In genomic region chr14:73720636-73721035, GRCh38 we compare ENCODE assay signal across 27 cellular contexts. TPM values are rescaled to one million over a fixed set of nuclear protein-coding genes. Genes with fewer than 3 reads are reported as not detected.
A peak's percentile ranks its signal among the peaks of the same experiment; 100 is the strongest.
DNase-seq lines count a peak whose midpoint lies in the region; ATAC-seq lines count a peak whose summit lies in the region.
"Had no signal": no experiment of that assay in that cellular context is flagged by ENCODE, and none has a peak within 500 bp of the region (broad histone marks: within the 10 kb centered on the region; RNA-seq: fewer than 3 reads in every experiment).

No MANE protein-coding gene starts in this region.

- H3K27ac Mint-ChIP-seq in activated T-cell treated with anti-CD3 and anti-CD28 coated beads, Interleukin-2, amount 50 U/mL, for 24 hours = peak overlapping the region; percentile 56

- H3K4me1 ChIP-seq in HUES64 (ENCODE audit: insufficient read depth, low read length) = peaks cover 43% of the 10 kb centered on the region
- H3K4me1 ChIP-seq in stomach smooth muscle (ENCODE audit: control insufficient read depth, insufficient read depth, low read length) = peaks cover 70% of the 10 kb centered on the region

- H3K9me3 ChIP-seq in HUES64 (ENCODE audit: insufficient read depth, low read depth, low read length) = no peaks in the 10 kb centered on the region
- no peaks in the 10 kb centered on the region for H3K9me3 ChIP-seq in stomach smooth muscle (ENCODE audit: control insufficient read depth in 2 of 2, low read length in 2 of 2)
- H3K9me3 ChIP-seq: ascending aorta, BE2C, colonic mucosa, heart left ventricle, neutrophil, prostate gland had no signal

- H3K4me3 Mint-ChIP-seq in activated T-cell treated with anti-CD3 and anti-CD28 coated beads, Interleukin-2, amount 50 U/mL, for 24 hours = no peak overlapping the region
- H3K4me3 Mint-ChIP-seq: activated naive CD8-positive, alpha-beta T cell; activated T-helper 17 cell treated with anti-CD3 and anti-CD28 coated beads, Interleukin-2, amount 50 U/mL, for 72 hours; memory B cell had no signal

- no peaks in the 10 kb centered on the region for H3K27me3 Mint-ChIP-seq in activated T-cell treated with anti-CD3 and anti-CD28 coated beads, Interleukin-2, amount 50 U/mL, for 24 hours
- H3K27me3 Mint-ChIP-seq: activated naive CD8-positive, alpha-beta T cell; activated T-helper 17 cell treated with anti-CD3 and anti-CD28 coated beads, Interleukin-2, amount 50 U/mL, for 72 hours; memory B cell had no signal

- peaks cover 90% of the 10 kb centered on the region for H3K36me3 Mint-ChIP-seq in activated T-cell treated with anti-CD3 and anti-CD28 coated beads, Interleukin-2, amount 50 U/mL, for 24 hours (ENCODE audit: low read depth)

- ATAC-seq in left lobe of liver = no peak
- ATAC-seq: activated T-helper 17 cell treated with anti-CD3 and anti-CD28 coated beads, Interleukin-2, amount 50 U/mL, for 72 hours; heart left ventricle; K562 had no signal

- peaks cover 18% of the 10 kb centered on the region for H3K36me3 ChIP-seq in HUES64 (ENCODE audit: insufficient read depth, low read length)
- H3K36me3 ChIP-seq in stomach smooth muscle (ENCODE audit: control insufficient read depth in 2 of 2, insufficient read depth in 2 of 2, low read length in 2 of 2) = peaks cover 38 to 51% of the 10 kb centered on the region in 2 donors

- no peak overlapping the region for H3K9ac ChIP-seq in HUES64 (ENCODE audit: low read depth, low read length)
- H3K9ac ChIP-seq in stomach smooth muscle (ENCODE audit: low read length in 2 of 2) = no peak overlapping the region

- H3K27me3 ChIP-seq in HUES64 (ENCODE audit: insufficient read depth, low read length) (peaks cover 7% of the 10 kb centered on the region; the same call in 1 of the 2 replicates), stomach smooth muscle (ENCODE audit: control insufficient read depth in 1 of 2, insufficient read depth in 2 of 2, low read length in 2 of 2) (no peaks in the 10 kb centered on the region)
- H3K27me3 ChIP-seq: ascending aorta, BE2C, cardiac muscle cell, colonic mucosa, heart left ventricle, neutrophil had no signal

- H3K27ac ChIP-seq in HUES64 (ENCODE audit: low read depth, low read length) (peak overlapping the region; percentile 9; the same call in 1 of the 2 replicates), stomach smooth muscle (ENCODE audit: low read length) (peak overlapping the region; percentile 97)
- H3K27ac ChIP-seq: cardiac muscle cell, colonic mucosa, neutrophil, prostate gland had no signal

- H3K4me1 Mint-ChIP-seq in activated T-cell treated with anti-CD3 and anti-CD28 coated beads, Interleukin-2, amount 50 U/mL, for 24 hours (ENCODE audit: low read depth) = peaks cover 28% of the 10 kb centered on the region
- H3K4me1 Mint-ChIP-seq: memory B cell had no signal

- DNase-seq in activated T-cell treated with anti-CD3 and anti-CD28 coated beads, Interleukin-2, amount 50 U/mL, for 24 hours = no peak
- no peak for DNase-seq in activated T-cell treated with anti-CD3 and anti-CD28 coated beads for 4 hours
- DNase-seq in islet precursor cell = peak; percentile 56
- DNase-seq in NCI-H2227 (lab: John Stamatoyannopoulos, UW; ENCODE audit: unreplicated experiment) = no peak
- DNase-seq in left lobe of liver (ENCODE audit: low spot score) = no peak
- no peak for DNase-seq in NCI-H82 (lab: John Stamatoyannopoulos, UW)
- DNase-seq: ACHN; activated CD8-positive, alpha-beta memory T cell treated with anti-CD3 and anti-CD28 coated beads, Interleukin-2, amount 50 U/mL, for 4 hours; BE2C; colonic mucosa; effector memory CD4-positive, alpha-beta T cell; erythroblast; heart left ventricle; NCI-H1092 treated with DMSO at 0.1 percent for 48 hours; NCI-H2029; NCI-H748 treated with DMSO at 0.1 percent for 48 hours; trophoblast cell had no signal

- H3K9me3 Mint-ChIP-seq in activated T-cell treated with anti-CD3 and anti-CD28 coated beads, Interleukin-2, amount 50 U/mL, for 24 hours = no peaks in the 10 kb centered on the region
- H3K9me3 Mint-ChIP-seq: activated T-helper 17 cell treated with anti-CD3 and anti-CD28 coated beads, Interleukin-2, amount 50 U/mL, for 72 hours; memory B cell had no signal

- H3K4me3 ChIP-seq in HUES64 (ENCODE audit: low read length) = no peak overlapping the region
- no peak overlapping the region for H3K4me3 ChIP-seq in stomach smooth muscle (ENCODE audit: low read length in 2 of 2)
- H3K4me3 ChIP-seq: ascending aorta, cardiac muscle cell, colonic mucosa, heart left ventricle, K562, prostate gland had no signal

RNA-seq across cellular contexts. Expression of gene PNMA1, which starts 6.5 kb away (rescaled TPM):
- 42.4 TPM for polyA plus RNA-seq in HUES64 (2013, experiment 1 of 2)
- 43.4 TPM for polyA plus RNA-seq in HUES64 (2013, experiment 2 of 2)
- total RNA-seq in left lobe of liver = 2.3 TPM
